ENCODE assay signal across 8 cellular contexts in the genomic region with DNA sequence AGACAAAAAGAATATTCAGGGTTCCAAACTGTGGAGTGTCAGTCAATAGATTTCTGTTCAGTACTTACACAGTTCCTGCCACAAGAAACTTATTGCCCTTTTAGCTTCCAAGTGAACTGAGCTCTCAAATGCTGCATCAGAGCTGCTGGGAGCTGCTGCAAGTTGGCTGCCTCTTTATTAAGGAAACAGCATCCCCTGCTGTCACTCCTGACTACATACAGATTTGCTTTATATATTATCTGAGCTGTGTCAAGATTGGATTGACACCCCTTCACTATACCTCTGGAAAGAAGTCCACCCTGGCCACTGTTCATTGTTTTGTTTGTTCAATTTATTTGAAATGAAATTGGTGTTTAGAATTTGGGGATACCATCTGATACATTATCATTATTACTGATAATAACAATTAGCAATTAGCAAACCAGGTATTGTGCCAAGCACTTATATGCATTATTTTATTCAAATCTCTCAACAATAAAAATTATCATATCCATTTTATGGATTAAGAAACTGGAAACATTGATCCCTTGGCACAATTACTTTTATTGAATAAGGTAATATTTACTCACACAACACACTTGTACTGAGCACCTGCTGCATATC. TPM values are rescaled to one million over a fixed set of nuclear protein-coding genes. Genes with fewer than 3 reads are reported as not detected.
DNase-seq lines count a peak whose midpoint lies in the region; ATAC-seq, FAIRE-seq and TF ChIP-seq lines count a peak whose summit lies in the region.

No MANE protein-coding gene starts in this region.

- H3K4me3 ChIP-seq in SK-N-SH (ENCODE audit: low read depth in 2 of 2, low read length in 1 of 2) (no peak overlapping the region; a peak in 1 of 4 replicates), tibial artery (no peak overlapping the region), lower leg skin (ENCODE audit: low read depth, poor library complexity, severe bottlenecking) (no peak overlapping the region)

- H3K9ac ChIP-seq in SK-N-SH, result no peak overlapping the region

- ATAC-seq in GM21390 (IDR thresholded peaks at IDR 0.05; ENCODE audit: unreplicated experiment), result no peak

- DNase-seq in DMS114 treated with DMSO at 0.1 percent for 48 hours (lab: John Stamatoyannopoulos, UW; ENCODE audit: unreplicated experiment), result peak; percentile 35
- peak; percentile 67 for DNase-seq in M059J (ENCODE audit: low read depth)
- peak; percentile 57 for DNase-seq in SK-N-SH
- peak; percentile 26 for DNase-seq in germinal center (ENCODE audit: low spot score)
- DNase-seq in tibial artery, result no peak
- no peak for DNase-seq in GM12892 (ENCODE audit: insufficient read length)
- no peak for DNase-seq in lower leg skin (ENCODE audit: low spot score in 2 of 2)

- no peak for FAIRE-seq in GM12892 (lab: Jason Lieb, UNC)

- CTCF ChIA-PET in SK-N-SH (lab: Yijun Ruan, JAX), result interaction anchor here (0.5 to 8.3 kb wide), 45 partner anchors 9 to 1765 kb away, joined by 3 to 143 read pairs (median 4); a partner anchor contains a TSS

- no peaks in the 10 kb centered on the region for H4K20me1 ChIP-seq in SK-N-SH (ENCODE audit: insufficient read depth)

- H3K4me1 ChIP-seq in SK-N-SH (ENCODE audit: control insufficient read depth in 1 of 2, insufficient read depth in 2 of 2, low read depth in 1 of 2, low read length in 1 of 2), result peaks cover 0 to 15% of the 10 kb centered on the region in 2 experiments; a peak in 1 of 4 replicates
- H3K4me1 ChIP-seq in tibial artery, result no peaks in the 10 kb centered on the region

- TF ChIP-seq RAD21 in SK-N-SH (IDR thresholded peaks at IDR 0.05; ENCODE audit: low read length), result peak; percentile 98

- H3K27ac ChIP-seq in SK-N-SH (ENCODE audit: low read depth in 2 of 2, low read length in 1 of 2), result no peak overlapping the region
- H3K27ac ChIP-seq in tibial artery, result no peak overlapping the region

- H2AFZ ChIP-seq in SK-N-SH (ENCODE audit: low read depth), result no peak overlapping the region

- H3K79me2 ChIP-seq in SK-N-SH (ENCODE audit: insufficient read depth), result no peaks in the 10 kb centered on the region

- no peak for TF ChIP-seq POLR2A in GM12892 (IDR thresholded peaks at IDR 0.05; ENCODE audit: low read depth, low read length)
- no peak for TF ChIP-seq POLR2A in lower leg skin (IDR thresholded peaks at IDR 0.05)

- H3K9me3 ChIP-seq in SK-N-SH (no peaks in the 10 kb centered on the region), tibial artery (no peaks in the 10 kb centered on the region)

- H3K27me3 ChIP-seq in SK-N-SH (ENCODE audit: insufficient read depth) (no peaks in the 10 kb centered on the region), tibial artery (peaks cover 0 to 8% of the 10 kb centered on the region in 2 donors)

- intact Hi-C loops in tibial artery (cut with DNase I; ENCODE audit: low total_unique reads), result no loop called here
- intact Hi-C loops in lower leg skin (cut with DNase I; ENCODE audit: low total_unique reads), result no loop called here

- no peaks in the 10 kb centered on the region for H3K9me2 ChIP-seq in SK-N-SH

- H3K36me3 ChIP-seq in SK-N-SH (replicated peaks in 1 of 2; ENCODE audit: control insufficient read depth in 1 of 2, insufficient read depth in 2 of 2, low read length in 1 of 2), result no peaks in the 10 kb centered on the region
- no peaks in the 10 kb centered on the region for H3K36me3 ChIP-seq in tibial artery

- H3F3A ChIP-seq in SK-N-SH (replicated peaks; ENCODE audit: insufficient read depth), result peaks cover 9% of the 10 kb centered on the region

- no peak overlapping the region for H3K4me2 ChIP-seq in SK-N-SH

- no peak for TF ChIP-seq EP300 in SK-N-SH (IDR thresholded peaks at IDR 0.05; ENCODE audit: borderline replicate concordance in 1 of 2, low read depth in 1 of 2, low read length in 1 of 2)

- TF ChIP-seq CTCF in SK-N-SH (IDR thresholded peaks at IDR 0.05) (peak; percentile 75), tibial artery (IDR thresholded peaks at IDR 0.05) (peak; percentile 17 to 34), lower leg skin (IDR thresholded peaks at IDR 0.05) (peak in 1 of 3 donors; percentile 14)

- POLR2A ChIA-PET in SK-N-SH (lab: Yijun Ruan, JAX), result no interaction called here

TF ChIP-seq in SK-N-SH, 30 proteins besides CTCF, POLR2A, EP300 and RAD21:
- TF ChIP-seq FOXJ3 (CRISPR knock-in tag; IDR thresholded peaks at IDR 0.05) (no peak), SMC3 (IDR thresholded peaks at IDR 0.05; ENCODE audit: low read depth, low read length) (peak; percentile 92)

RNA-seq across cellular contexts. Expression of a gene that starts 16.4 kb away (rescaled TPM):
- total RNA-seq in M059J (2014; rRNA removed; shearing (Covaris generic)), result not detected in 2 replicates
- polyA plus RNA-seq in SK-N-SH (2012; rRNA removed), result not detected in 2 replicates
- polyA plus RNA-seq in SK-N-SH (2012; cell fraction: cytosol; rRNA removed), result not detected in 2 replicates
- polyA plus RNA-seq in SK-N-SH (2012; cell fraction: nucleus; rRNA removed), result not detected in 2 replicates
- polyA plus RNA-seq in GM12892 (2012; ENCODE audit: missing spikeins), result not detected
- total RNA-seq in lower leg skin, result under 1 TPM in 1 of 4 donors, not detected in 3; 0.19 TPM

Comparison
In these comparisons a context has a peak if more than half of its experiments do, and no peak if none do; other contexts are left out.
1. DNase-seq: peak in DMS114 treated with DMSO at 0.1 percent for 48 hours (single experiment), M059J (single experiment), SK-N-SH (single experiment) and germinal center (single experiment); none in tibial artery (0 of 2), GM12892 (single experiment) and lower leg skin (0 of 2).